ENCODE assay signal across 24 cellular contexts in the genomic region with DNA sequence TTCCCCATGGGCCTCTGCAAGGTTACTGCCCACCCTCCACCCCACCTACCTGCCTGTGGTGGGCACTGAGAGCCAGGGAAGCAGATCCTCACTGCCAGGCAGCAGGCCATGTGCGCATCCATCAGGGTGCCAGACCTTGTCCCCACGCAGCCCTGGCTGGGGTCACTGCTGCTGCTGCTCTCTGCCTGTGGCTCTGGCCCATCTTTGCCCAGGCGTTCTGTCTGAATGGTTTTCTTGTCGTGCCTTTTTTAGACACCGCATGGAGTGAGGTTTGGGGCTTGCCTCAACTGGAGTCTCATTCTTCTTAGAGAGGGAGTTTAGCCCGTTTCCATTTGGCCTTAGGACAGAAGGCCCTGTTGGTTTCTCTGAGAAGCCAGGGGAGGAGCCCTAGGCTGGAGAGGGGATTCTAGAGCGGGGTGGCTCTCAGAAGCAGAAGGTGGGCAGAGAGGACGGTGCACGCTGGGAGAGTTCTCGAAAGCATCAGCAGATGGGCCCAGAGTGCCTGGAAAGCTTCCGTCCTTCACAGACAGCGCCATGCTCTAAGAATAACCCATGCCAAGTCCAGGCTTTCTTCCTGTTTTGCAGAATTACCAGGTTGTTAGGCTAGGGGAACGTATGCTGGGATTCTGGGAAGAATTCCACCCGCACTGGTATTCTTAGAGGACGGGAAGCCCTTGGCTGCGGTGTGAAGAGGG. TPM values are rescaled to one million over a fixed set of nuclear protein-coding genes. Genes with fewer than 3 reads are reported as not detected.
DNase-seq lines count a peak whose midpoint lies in the region; TF ChIP-seq lines count a peak whose summit lies in the region.
"Had no signal": no experiment of that assay in that cellular context is flagged by ENCODE, and none has a peak within 500 bp of the region (broad histone marks: within the 10 kb centered on the region; RNA-seq: fewer than 3 reads in every experiment).

No MANE protein-coding gene starts in this region.

- H3K4me3 ChIP-seq in dorsolateral prefrontal cortex = peak overlapping the region in 1 of 59 donors; percentile 8
- H3K4me3 ChIP-seq: adrenal gland, ovary, sigmoid colon, tibial nerve had no signal

- H3K27ac ChIP-seq in dorsolateral prefrontal cortex = peak overlapping the region in 54 of 59 donors; percentile 9 to 84 (median 67)
- H3K27ac ChIP-seq in temporal lobe (ENCODE audit: low read depth, low read length) = peak overlapping the region; percentile 85
- H3K27ac ChIP-seq: 22Rv1, adrenal gland, epithelial cell of prostate, ovary, sigmoid colon had no signal

- CTCF ChIA-PET in activated CD4-positive, alpha-beta T cell treated with anti-CD3 and anti-CD28 coated beads, Interleukin-2, amount 10 ng/mL, durations not matched to agents 7 days and 5 days (lab: Charles Lee) = no interaction called here

- no peak overlapping the region for H3K4me3 Mint-ChIP-seq in activated CD4-positive, alpha-beta T cell treated with anti-CD3 and anti-CD28 coated beads, Interleukin-2, amount 10 ng/mL, durations not matched to agents 7 days and 5 days
- H3K4me3 Mint-ChIP-seq: stimulated activated naive CD8-positive, alpha-beta T cell treated with anti-CD3 and anti-CD28 coated beads, Interleukin-15, Interleukin-2, amounts not matched to agents 100 ng/mL and 50 ng/mL, for 24 hours; T-helper 17 cell had no signal

- H3K36me3 Mint-ChIP-seq in activated CD4-positive, alpha-beta T cell treated with anti-CD3 and anti-CD28 coated beads, Interleukin-2, amount 10 ng/mL, durations not matched to agents 7 days and 5 days (ENCODE audit: low read depth) = peaks cover 4% of the 10 kb centered on the region

- intact Hi-C loops in dorsolateral prefrontal cortex (cut with DNase I) = loop anchor here in 1 of 2 donors (10.0 kb wide), 1 partner anchor 174 kb away; a partner anchor contains a TSS

- H3K27me3 Mint-ChIP-seq in activated CD4-positive, alpha-beta T cell treated with anti-CD3 and anti-CD28 coated beads, Interleukin-2, amount 10 ng/mL, durations not matched to agents 7 days and 5 days = no peaks in the 10 kb centered on the region
- H3K27me3 Mint-ChIP-seq: naive thymus-derived CD4-positive, alpha-beta T cell; stimulated activated naive CD8-positive, alpha-beta T cell treated with anti-CD3 and anti-CD28 coated beads, Interleukin-15, Interleukin-2, amounts not matched to agents 100 ng/mL and 50 ng/mL, for 24 hours; T-helper 17 cell had no signal

- H3K9me3 Mint-ChIP-seq in activated CD4-positive, alpha-beta T cell treated with anti-CD3 and anti-CD28 coated beads, Interleukin-2, amount 10 ng/mL, durations not matched to agents 7 days and 5 days = no peaks in the 10 kb centered on the region
- H3K9me3 Mint-ChIP-seq: stimulated activated naive CD8-positive, alpha-beta T cell treated with anti-CD3 and anti-CD28 coated beads, Interleukin-15, Interleukin-2, amounts not matched to agents 100 ng/mL and 50 ng/mL, for 24 hours had no signal

- POLR2A ChIA-PET in activated CD4-positive, alpha-beta T cell treated with anti-CD3 and anti-CD28 coated beads, Interleukin-2, amount 10 ng/mL, durations not matched to agents 7 days and 5 days (lab: Charles Lee) = no interaction called here

- TF ChIP-seq CTCF in dorsolateral prefrontal cortex (IDR thresholded peaks at IDR 0.05 in 54 of 56, conservative IDR thresholded peaks at IDR 0.05 in 2 of 56; ENCODE audit: low read depth in 1 of 56, partially characterized antibody in 56 of 56) = no peak

- no peak for DNase-seq in activated CD4-positive, alpha-beta T cell treated with anti-CD3 and anti-CD28 coated beads, Interleukin-2, amount 10 ng/mL, durations not matched to agents 7 days and 5 days
- DNase-seq in activated CD4-positive, alpha-beta T cell treated with anti-CD3 and anti-CD28 coated beads, Interleukin-2, amount 50 U/mL, for 4 hours = no peak
- DNase-seq in dorsolateral prefrontal cortex = peak in 7 of 10 donors; percentile 45 to 72 (median 64)
- DNase-seq in midbrain (lab: John Stamatoyannopoulos, UW) = peak; percentile 20
- no peak for DNase-seq in SKM-1 treated with dmso at 0.1 percent for 144 hours (lab: John Stamatoyannopoulos, UW; ENCODE audit: unreplicated experiment)
- DNase-seq in NCI-H510A treated with DMSO at 0.1 percent for 48 hours (lab: John Stamatoyannopoulos, UW) = no peak
- no peak for DNase-seq in NCI-H748 (lab: John Stamatoyannopoulos, UW; ENCODE audit: unreplicated experiment)
- DNase-seq: activated CD8-positive, alpha-beta memory T cell treated with anti-CD3 and anti-CD28 coated beads for 24 hours; activated gamma-delta T cell; activated T-cell treated with anti-CD3 and anti-CD28 coated beads, Interleukin-2, amount 50 U/mL, for 1 hour; adrenal gland; mesendoderm; naive thymus-derived CD4-positive, alpha-beta T cell; NCI-H1417 treated with DMSO at 0.1 percent for 48 hours; NCI-H2107; NCI-H510A; ovary; sigmoid colon; T-helper 17 cell had no signal

- H3K27me3 ChIP-seq in dorsolateral prefrontal cortex = no peaks in the 10 kb centered on the region
- H3K27me3 ChIP-seq: adrenal gland, ovary, sigmoid colon, tibial nerve had no signal

- peaks cover 27% of the 10 kb centered on the region for H3K4me1 Mint-ChIP-seq in activated CD4-positive, alpha-beta T cell treated with anti-CD3 and anti-CD28 coated beads, Interleukin-2, amount 10 ng/mL, durations not matched to agents 7 days and 5 days

- peak overlapping the region; percentile 19 for H3K27ac Mint-ChIP-seq in activated CD4-positive, alpha-beta T cell treated with anti-CD3 and anti-CD28 coated beads, Interleukin-2, amount 10 ng/mL, durations not matched to agents 7 days and 5 days
- H3K27ac Mint-ChIP-seq: stimulated activated naive CD8-positive, alpha-beta T cell treated with anti-CD3 and anti-CD28 coated beads, Interleukin-15, Interleukin-2, amounts not matched to agents 100 ng/mL and 50 ng/mL, for 24 hours; T-helper 17 cell had no signal

RNA-seq across cellular contexts. Expression of a gene that starts 8.1 kb away (rescaled TPM):
- total RNA-seq in activated CD4-positive, alpha-beta T cell treated with anti-CD3 and anti-CD28 coated beads, Interleukin-2, amount 10 ng/mL, durations not matched to agents 7 days and 5 days = 10 to 100 TPM; 36.7 to 39.7 TPM
- 10 to 100 TPM; 45.5 to 81.1 (median 59.7) TPM for total RNA-seq in dorsolateral prefrontal cortex
- total RNA-seq in temporal lobe = 8.1 TPM

RNA-seq across cellular contexts. Expression of a gene that starts 12.4 kb away (rescaled TPM):
- 1 to 10 TPM in 1 of 2 experiments, under 1 TPM in 1; 0.89 to 1.2 TPM for total RNA-seq in activated CD4-positive, alpha-beta T cell treated with anti-CD3 and anti-CD28 coated beads, Interleukin-2, amount 10 ng/mL, durations not matched to agents 7 days and 5 days
- total RNA-seq in dorsolateral prefrontal cortex = 10 to 100 TPM; 14.8 to 57.2 (median 32.4) TPM
- total RNA-seq in temporal lobe = 48.9 TPM

RNA-seq across cellular contexts. Expression of a gene that starts 51.0 kb away (rescaled TPM):
- 10 to 100 TPM; 51.2 to 54.5 TPM for total RNA-seq in activated CD4-positive, alpha-beta T cell treated with anti-CD3 and anti-CD28 coated beads, Interleukin-2, amount 10 ng/mL, durations not matched to agents 7 days and 5 days
- total RNA-seq in dorsolateral prefrontal cortex (10 to 100 TPM; 27.2 to 57.7 (median 37.4) TPM), temporal lobe (24.8 TPM)

Comparison
In these comparisons a context has a peak if more than half of its experiments do, and no peak if none do; other contexts are left out.
1. DNase-seq: peak in dorsolateral prefrontal cortex (7 of 10) and midbrain (single experiment); none in activated CD4-positive, alpha-beta T cell treated with anti-CD3 and anti-CD28 coated beads, Interleukin-2, amount 10 ng/mL, durations not matched to agents 7 days and 5 days (single experiment), activated CD4-positive, alpha-beta T cell treated with anti-CD3 and anti-CD28 coated beads, Interleukin-2, amount 50 U/mL, for 4 hours (0 of 2), SKM-1 treated with dmso at 0.1 percent for 144 hours (single experiment), NCI-H510A treated with DMSO at 0.1 percent for 48 hours (single experiment) and NCI-H748 (single experiment).
2. RNA of a gene that starts 12.4 kb away (total RNA-seq): 48.9 TPM in temporal lobe (single experiment) and 14.8 to 57.2 TPM in dorsolateral prefrontal cortex; 0.89 to 1.2 TPM in activated CD4-positive, alpha-beta T cell treated with anti-CD3 and anti-CD28 coated beads, Interleukin-2, amount 10 ng/mL, durations not matched to agents 7 days and 5 days; every median in the first group is over 4 times any median in the second.